ENCODE assay signal across 16 cellular contexts in the genomic region with DNA sequence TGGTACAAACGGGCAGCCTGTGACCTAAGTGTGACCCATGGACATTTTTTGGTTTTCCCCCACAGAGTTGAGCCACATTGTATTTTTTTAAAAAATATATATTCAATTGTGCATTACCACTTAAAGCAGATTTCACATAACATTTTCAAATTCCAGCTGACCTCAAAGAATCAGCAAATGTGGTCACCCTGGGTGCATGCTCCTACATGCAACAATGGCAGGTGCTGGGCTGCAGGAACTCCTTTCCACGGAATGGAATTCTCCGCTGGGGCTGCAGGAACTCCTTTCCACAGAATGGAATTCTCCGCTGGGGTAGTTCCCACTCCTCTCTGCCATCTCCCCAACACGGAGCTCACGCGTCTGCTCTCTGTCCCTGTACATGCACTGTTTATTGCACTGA.
DNase-seq lines count a peak whose midpoint lies in the region; ATAC-seq, FAIRE-seq and TF ChIP-seq lines count a peak whose summit lies in the region.
"Had no signal": no experiment of that assay in that cellular context is flagged by ENCODE, and none has a peak within 500 bp of the region (broad histone marks: within the 10 kb centered on the region; RNA-seq: fewer than 3 reads in every experiment).

No MANE protein-coding gene starts in this region.

- FAIRE-seq in bronchial epithelial cell (lab: Jason Lieb, UNC) (no peak), GM19239 (lab: Jason Lieb, UNC) (no peak)
- FAIRE-seq: H54 had no signal

- DNase-seq in EL = peak; percentile 23
- peak; percentile 43 for DNase-seq in RPMI7951 (ENCODE audit: low read depth)
- peak; percentile 47 for DNase-seq in bronchial epithelial cell (ENCODE audit: low read depth)
- DNase-seq in glomerular visceral epithelial cell (ENCODE audit: extremely low spot score) = peak; percentile 51
- DNase-seq in GM19239 (ENCODE audit: insufficient read length, low spot score) = no peak
- no peak for DNase-seq in NCI-H446 (lab: John Stamatoyannopoulos, UW)
- DNase-seq in NCI-H2081 treated with DMSO at 0.1 percent for 48 hours (lab: John Stamatoyannopoulos, UW) = no peak
- DNase-seq: 8988T; AML-193; Caco-2; CD8-positive, alpha-beta memory T cell; GM23248 had no signal

- H3K4me3 ChIP-seq in bronchial epithelial cell (ENCODE audit: low read depth, low read length) = no peak overlapping the region
- H3K4me3 ChIP-seq: BLaER1, GM23248 had no signal

- no peak for TF ChIP-seq CTCF in bronchial epithelial cell (IDR thresholded peaks at IDR 0.05; ENCODE audit: insufficient read depth, low read length, severe bottlenecking)

- ATAC-seq in HG03139 (IDR thresholded peaks at IDR 0.05; ENCODE audit: unreplicated experiment) = no peak
- ATAC-seq: HCT116 had no signal

- no peaks in the 10 kb centered on the region for H3K36me3 ChIP-seq in bronchial epithelial cell (ENCODE audit: control insufficient read depth, insufficient read depth, low read length)
- H3K36me3 ChIP-seq: BLaER1 had no signal

- no peaks in the 10 kb centered on the region for H3K27me3 ChIP-seq in bronchial epithelial cell (ENCODE audit: control insufficient read depth, insufficient read depth, low read length)
- H3K27me3 ChIP-seq: BLaER1 had no signal

Comparison
In these comparisons a context has a peak if more than half of its experiments do, and no peak if none do; other contexts are left out.
1. DNase-seq: peak in EL (single experiment), RPMI7951 (single experiment), bronchial epithelial cell (single experiment) and glomerular visceral epithelial cell (single experiment); none in GM19239 (single experiment), NCI-H446 (0 of 2) and NCI-H2081 treated with DMSO at 0.1 percent for 48 hours (single experiment).